8 cellular contexts compared by ENCODE assay signal in the genomic region with DNA sequence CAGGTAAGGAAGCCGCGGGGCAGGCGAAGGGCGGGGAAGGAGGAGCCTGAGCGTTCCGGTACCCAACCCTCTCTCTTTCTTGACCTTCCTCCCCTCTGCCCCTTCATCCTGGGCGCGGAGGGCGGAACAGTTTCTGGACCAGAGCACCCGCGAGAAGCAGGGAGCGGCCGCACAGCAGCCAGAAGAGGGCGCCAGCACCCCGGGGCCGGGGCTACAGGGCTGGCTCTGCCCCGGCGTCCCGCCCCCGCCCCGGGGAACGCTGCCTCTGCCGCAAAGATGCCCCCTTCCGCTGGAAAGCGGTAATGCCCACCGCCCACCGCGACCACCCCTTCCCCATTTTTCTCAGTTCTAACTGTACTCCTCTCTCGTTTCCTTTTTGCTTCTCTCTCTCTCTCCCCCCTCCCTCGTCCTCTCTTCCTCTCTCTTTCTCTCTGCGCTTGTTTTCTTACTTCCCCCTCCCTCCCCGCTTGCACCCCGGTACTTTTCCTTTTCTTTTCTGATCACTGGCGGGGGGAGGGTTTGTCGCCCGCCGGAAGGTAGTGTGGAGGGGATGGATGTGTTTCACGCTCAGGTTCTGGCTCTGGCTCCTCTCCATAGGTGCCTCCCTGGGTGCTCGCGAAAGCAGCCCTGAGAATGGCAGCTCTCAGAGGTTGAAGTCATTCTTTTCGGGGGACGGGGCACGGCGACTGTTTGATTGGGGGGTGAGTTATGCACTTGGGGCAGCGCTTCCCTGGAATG. TPM values are rescaled to one million over a fixed set of nuclear protein-coding genes. Genes with fewer than 3 reads are reported as not detected.
DNase-seq lines count a peak whose midpoint lies in the region; ATAC-seq lines count a peak whose summit lies in the region.

No MANE protein-coding gene starts in this region.

- ATAC-seq in GM18517 (IDR thresholded peaks at IDR 0.05; ENCODE audit: unreplicated experiment) (peak; percentile 90), HG03039 (IDR thresholded peaks at IDR 0.05; ENCODE audit: unreplicated experiment) (peak; percentile 96)

- DNase-seq in A172 (ENCODE audit: low spot score) (peak; percentile 64), NCI-H226 (peak; percentile 69), mesenteric fat pad (ENCODE audit: low spot score) (peak; percentile 96)
- peak; percentile 95 for DNase-seq in activated CD4-positive, alpha-beta memory T cell treated with anti-CD3 and anti-CD28 coated beads, Interleukin-2, amount 10 ng/mL, durations not matched to agents 7 days and 5 days
- DNase-seq in effector CD8-positive, alpha-beta T cell (lab: John Stamatoyannopoulos, UW), result peak; percentile 77
- peak; percentile 88 for DNase-seq in stimulated activated CD8-positive, alpha-beta memory T cell treated with anti-CD3 and anti-CD28 coated beads, Interleukin-15, amount 100 ng/mL, for 1 hour (ENCODE audit: low read depth)

- peak overlapping the region; percentile 97 for H3K27ac Mint-ChIP-seq in activated CD4-positive, alpha-beta memory T cell treated with anti-CD3 and anti-CD28 coated beads, Interleukin-2, amount 10 ng/mL, durations not matched to agents 7 days and 5 days

- peaks cover 6% of the 10 kb centered on the region for H3K27me3 Mint-ChIP-seq in activated CD4-positive, alpha-beta memory T cell treated with anti-CD3 and anti-CD28 coated beads, Interleukin-2, amount 10 ng/mL, durations not matched to agents 7 days and 5 days

- CTCF ChIA-PET in activated CD4-positive, alpha-beta memory T cell treated with anti-CD3 and anti-CD28 coated beads, Interleukin-2, amount 10 ng/mL, durations not matched to agents 7 days and 5 days (lab: Charles Lee), result interaction anchor here (0.7 to 9.4 kb wide), 15 partner anchors 12 to 166 kb away, joined by 3 to 141 read pairs (median 5); a partner anchor contains a TSS

- H3K36me3 Mint-ChIP-seq in activated CD4-positive, alpha-beta memory T cell treated with anti-CD3 and anti-CD28 coated beads, Interleukin-2, amount 10 ng/mL, durations not matched to agents 7 days and 5 days (ENCODE audit: low read depth), result peaks cover 45% of the 10 kb centered on the region

- peak overlapping the region; percentile 99 for H3K4me3 Mint-ChIP-seq in activated CD4-positive, alpha-beta memory T cell treated with anti-CD3 and anti-CD28 coated beads, Interleukin-2, amount 10 ng/mL, durations not matched to agents 7 days and 5 days

- POLR2A ChIA-PET in activated CD4-positive, alpha-beta memory T cell treated with anti-CD3 and anti-CD28 coated beads, Interleukin-2, amount 10 ng/mL, durations not matched to agents 7 days and 5 days (lab: Charles Lee), result interaction anchor here (0.7 to 8.5 kb wide), 17 partner anchors 12 to 177 kb away, joined by 3 to 152 read pairs (median 6); a partner anchor contains a TSS

- H3K4me1 Mint-ChIP-seq in activated CD4-positive, alpha-beta memory T cell treated with anti-CD3 and anti-CD28 coated beads, Interleukin-2, amount 10 ng/mL, durations not matched to agents 7 days and 5 days, result peaks cover 53% of the 10 kb centered on the region

- H3K9me3 Mint-ChIP-seq in activated CD4-positive, alpha-beta memory T cell treated with anti-CD3 and anti-CD28 coated beads, Interleukin-2, amount 10 ng/mL, durations not matched to agents 7 days and 5 days, result peaks cover 13% of the 10 kb centered on the region

RNA-seq across cellular contexts. Expression of a gene that starts 13.1 kb away (rescaled TPM):
- 3.2 and 3.4 TPM in 2 replicates for total RNA-seq in A172 (2014; rRNA removed; shearing (Covaris generic))
- total RNA-seq in activated CD4-positive, alpha-beta memory T cell treated with anti-CD3 and anti-CD28 coated beads, Interleukin-2, amount 10 ng/mL, durations not matched to agents 7 days and 5 days, result 10 to 100 TPM; 18.9 to 21.9 TPM
- total RNA-seq in mesenteric fat pad, result 2.6 TPM

Comparison
In these comparisons a context has a peak if more than half of its experiments do, and no peak if none do; other contexts are left out.
1. Peak in every context shown above with its lines: DNase-seq and ATAC-seq.